In genomic region chr20:4997207-4997606, GRCh38 we compare ENCODE assay signal across 17 cellular contexts. TPM values are rescaled to one million over a fixed set of nuclear protein-coding genes. Genes with fewer than 3 reads are reported as not detected.
DNase-seq lines count a peak whose midpoint lies in the region; ATAC-seq and TF ChIP-seq lines count a peak whose summit lies in the region.
"Had no signal": no experiment of that assay in that cellular context is flagged by ENCODE, and none has a peak within 500 bp of the region (broad histone marks: within the 10 kb centered on the region; RNA-seq: fewer than 3 reads in every experiment).

No MANE protein-coding gene starts in this region.

- no peak for DNase-seq in activated T-cell treated with anti-CD3 and anti-CD28 coated beads, Interleukin-2, amount 50 U/mL, for 24 hours
- no peak for DNase-seq in activated T-cell treated with anti-CD3 and anti-CD28 coated beads for 4 hours
- DNase-seq in HT1080 (ENCODE audit: low read depth): peak; percentile 25
- peak; percentile 32 to 49 for DNase-seq in trophoblast cell
- no peak for DNase-seq in activated CD4-positive, alpha-beta T cell treated with anti-CD3 and anti-CD28 coated beads for 1 hour
- DNase-seq in NCI-H748 treated with DMSO at 0.1 percent for 48 hours (lab: John Stamatoyannopoulos, UW): no peak
- no peak for DNase-seq in prostate gland (ENCODE audit: low spot score)
- DNase-seq: 8988T; CD4-positive, alpha-beta memory T cell; DND-41; GOT3; NCI-H187 treated with DMSO at 0.1 percent for 48 hours; NCI-H2171 treated with DMSO at 0.1 percent for 48 hours; NCI-H82; PC-9; SJCRH30 had no signal

- no peak overlapping the region for H3K18ac ChIP-seq in trophoblast cell (ENCODE audit: low read length)

- no peaks in the 10 kb centered on the region for H3K27me3 Mint-ChIP-seq in activated T-cell treated with anti-CD3 and anti-CD28 coated beads, Interleukin-2, amount 50 U/mL, for 24 hours
- no peaks in the 10 kb centered on the region for H3K27me3 Mint-ChIP-seq in activated T-helper 17 cell treated with anti-CD3 and anti-CD28 coated beads, Interleukin-2, amount 50 U/mL, for 72 hours
- H3K27me3 Mint-ChIP-seq: CD4-positive, alpha-beta memory T cell had no signal

- H3K9me3 Mint-ChIP-seq in activated T-cell treated with anti-CD3 and anti-CD28 coated beads, Interleukin-2, amount 50 U/mL, for 24 hours: no peaks in the 10 kb centered on the region
- H3K9me3 Mint-ChIP-seq in activated T-helper 17 cell treated with anti-CD3 and anti-CD28 coated beads, Interleukin-2, amount 50 U/mL, for 72 hours: no peaks in the 10 kb centered on the region

- H3K14ac ChIP-seq in trophoblast cell (ENCODE audit: low read length): no peak overlapping the region

- no peak overlapping the region for H4K91ac ChIP-seq in trophoblast cell (ENCODE audit: low read depth, low read length)

- no peak overlapping the region for H2AK5ac ChIP-seq in trophoblast cell (ENCODE audit: low read length)

- H3K4me3 Mint-ChIP-seq in activated T-cell treated with anti-CD3 and anti-CD28 coated beads, Interleukin-2, amount 50 U/mL, for 24 hours: no peak overlapping the region
- no peak overlapping the region for H3K4me3 Mint-ChIP-seq in activated T-helper 17 cell treated with anti-CD3 and anti-CD28 coated beads, Interleukin-2, amount 50 U/mL, for 72 hours

- peaks cover 5% of the 10 kb centered on the region for H3K79me1 ChIP-seq in trophoblast cell (ENCODE audit: low read length)

- H3K27ac Mint-ChIP-seq in activated T-cell treated with anti-CD3 and anti-CD28 coated beads, Interleukin-2, amount 50 U/mL, for 24 hours: peak overlapping the region; percentile 1
- peak overlapping the region; percentile 12 for H3K27ac Mint-ChIP-seq in activated T-helper 17 cell treated with anti-CD3 and anti-CD28 coated beads, Interleukin-2, amount 50 U/mL, for 72 hours

- peaks cover 5% of the 10 kb centered on the region for H3K79me2 ChIP-seq in trophoblast cell (ENCODE audit: control insufficient read depth, insufficient read depth, low read length, poor library complexity)

- peaks cover 9% of the 10 kb centered on the region for H3K36me3 Mint-ChIP-seq in activated T-cell treated with anti-CD3 and anti-CD28 coated beads, Interleukin-2, amount 50 U/mL, for 24 hours (ENCODE audit: low read depth)
- H3K36me3 Mint-ChIP-seq in activated T-helper 17 cell treated with anti-CD3 and anti-CD28 coated beads, Interleukin-2, amount 50 U/mL, for 72 hours (ENCODE audit: low read depth): no peaks in the 10 kb centered on the region

- ATAC-seq in activated T-helper 17 cell treated with anti-CD3 and anti-CD28 coated beads, Interleukin-2, amount 50 U/mL, for 72 hours (replicated peaks): no peak

- H3K36me3 ChIP-seq in trophoblast cell (ENCODE audit: control insufficient read depth in 1 of 2, insufficient read depth in 2 of 2, low read length in 2 of 2): no peaks in the 10 kb centered on the region
- H3K36me3 ChIP-seq in prostate gland: no peaks in the 10 kb centered on the region
- H3K36me3 ChIP-seq: SJCRH30 had no signal

- H3K27ac ChIP-seq in trophoblast cell (ENCODE audit: low read depth, low read length) (no peak overlapping the region), prostate gland (no peak overlapping the region)
- H3K27ac ChIP-seq: PC-9, SJCRH30 had no signal

- no peak overlapping the region for H2BK5ac ChIP-seq in trophoblast cell (ENCODE audit: low read depth, low read length, poor library complexity)

- peaks cover 17 to 19% of the 10 kb centered on the region in 2 experiments for H3K4me1 ChIP-seq in trophoblast cell (ENCODE audit: control insufficient read depth in 1 of 2, insufficient read depth in 2 of 2, low read length in 2 of 2)
- H3K4me1 ChIP-seq in prostate gland (replicated peaks): no peaks in the 10 kb centered on the region

- no peak overlapping the region for H3K23ac ChIP-seq in trophoblast cell (ENCODE audit: low read length)

- TF ChIP-seq CTCF in prostate gland (IDR thresholded peaks at IDR 0.05): no peak

- H3K27me3 ChIP-seq in trophoblast cell (ENCODE audit: insufficient read depth, low read length) (no peaks in the 10 kb centered on the region), prostate gland (replicated peaks; ENCODE audit: insufficient read depth) (no peaks in the 10 kb centered on the region)
- H3K27me3 ChIP-seq: SJCRH30 had no signal

- H3K4ac ChIP-seq in trophoblast cell (ENCODE audit: low read depth, low read length): peak overlapping the region; percentile 8

- H3K4me3 ChIP-seq in trophoblast cell (ENCODE audit: low read depth, low read length) (no peak overlapping the region), prostate gland (no peak overlapping the region)
- H3K4me3 ChIP-seq: PC-9, SJCRH30 had no signal

- no peak overlapping the region for H2AFZ ChIP-seq in trophoblast cell (ENCODE audit: insufficient read depth, low read length, poor library complexity)
- H2AFZ ChIP-seq: PC-9 had no signal

- WGBS in trophoblast cell (ENCODE audit: extremely low coverage, insufficient coverage, insufficient read length): no CpG with 5 or more reads among the region's 2 CpGs
- WGBS in prostate gland: 98% methylated on average over 2 of the region's 2 CpGs

- no peak for TF ChIP-seq POLR2A in prostate gland (IDR thresholded peaks at IDR 0.05)

- intact Hi-C loops in prostate gland (cut with DNase I): no loop called here

- H2BK120ac ChIP-seq in trophoblast cell (ENCODE audit: insufficient read depth, low read length, poor library complexity): no peak overlapping the region

- H3K9ac ChIP-seq in trophoblast cell (ENCODE audit: low read length): no peak overlapping the region

- H2BK12ac ChIP-seq in trophoblast cell (ENCODE audit: low read length): no peak overlapping the region

- no peaks in the 10 kb centered on the region for H3K9me3 ChIP-seq in trophoblast cell (ENCODE audit: insufficient read depth, low read depth, low read length)
- no peaks in the 10 kb centered on the region for H3K9me3 ChIP-seq in prostate gland
- H3K9me3 ChIP-seq: SJCRH30 had no signal

- no peak overlapping the region for H4K8ac ChIP-seq in trophoblast cell (ENCODE audit: low read depth, low read length)

- H3K4me1 Mint-ChIP-seq in activated T-cell treated with anti-CD3 and anti-CD28 coated beads, Interleukin-2, amount 50 U/mL, for 24 hours (ENCODE audit: low read depth): peaks cover 53% of the 10 kb centered on the region
- peaks cover 28% of the 10 kb centered on the region for H3K4me1 Mint-ChIP-seq in activated T-helper 17 cell treated with anti-CD3 and anti-CD28 coated beads, Interleukin-2, amount 50 U/mL, for 72 hours

- no peak overlapping the region for H3K4me2 ChIP-seq in trophoblast cell (ENCODE audit: low read length)
- H3K4me2 ChIP-seq: PC-9 had no signal

- no peak overlapping the region for H4K12ac ChIP-seq in trophoblast cell (ENCODE audit: low read depth, low read length)

RNA-seq across cellular contexts. Expression of gene SLC23A2, which starts 4.1 kb away (rescaled TPM):
- total RNA-seq in HT1080 (2014; rRNA removed; shearing (Covaris generic)): 18.0 and 21.1 TPM in 2 replicates
- 15.8 and 19.8 TPM in 2 replicates for polyA plus RNA-seq in HT1080 (2015; cell fraction: cytosol; rRNA removed)
- 45.4 and 47.1 TPM in 2 replicates for polyA plus RNA-seq in HT1080 (2015; cell fraction: nucleus; rRNA removed)
- total RNA-seq in activated T-helper 17 cell treated with anti-CD3 and anti-CD28 coated beads, Interleukin-2, amount 50 U/mL, for 72 hours: 10 to 100 TPM in 1 of 2 donors, 1 to 10 TPM in 1; 9.0 to 17.2 TPM
- polyA plus RNA-seq in trophoblast cell (2013): 11.9 and 12.4 TPM in 2 replicates
- 10 to 100 TPM; 21.0 to 39.1 TPM for total RNA-seq in prostate gland

Comparison
In these comparisons a context has a peak if more than half of its experiments do, and no peak if none do; other contexts are left out.
1. DNase-seq: peak in HT1080 (single experiment) and trophoblast cell (2 of 2); none in activated T-cell treated with anti-CD3 and anti-CD28 coated beads, Interleukin-2, amount 50 U/mL, for 24 hours (single experiment), activated T-cell treated with anti-CD3 and anti-CD28 coated beads for 4 hours (single experiment), activated CD4-positive, alpha-beta T cell treated with anti-CD3 and anti-CD28 coated beads for 1 hour (single experiment), NCI-H748 treated with DMSO at 0.1 percent for 48 hours (single experiment) and prostate gland (single experiment).